Comparison of ENCODE assay signal across 8 cellular contexts in the genomic region with DNA sequence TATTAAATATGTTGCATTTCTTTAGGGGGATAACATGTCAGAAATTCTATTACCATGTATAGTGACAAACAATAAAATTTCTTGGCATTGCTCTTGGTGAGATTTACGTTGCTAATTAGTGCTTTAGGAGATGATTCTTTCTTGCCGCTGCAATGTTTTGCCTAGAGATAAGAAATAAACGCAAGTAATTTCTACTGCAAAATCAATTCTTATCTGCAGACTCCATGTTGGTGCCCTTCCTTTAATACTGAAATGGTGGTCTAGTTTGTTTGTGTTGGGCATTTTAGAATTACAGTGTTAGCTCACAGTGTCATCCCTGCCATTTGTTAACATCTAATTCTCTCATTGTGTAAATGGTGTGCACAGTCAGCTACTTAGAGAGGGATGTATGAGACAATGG. TPM values are rescaled to one million over a fixed set of nuclear protein-coding genes. Genes with fewer than 3 reads are reported as not detected.
"Had no signal": no experiment of that assay in that cellular context is flagged by ENCODE, and none has a peak within 500 bp of the region (broad histone marks: within the 10 kb centered on the region; RNA-seq: fewer than 3 reads in every experiment).

No MANE protein-coding gene starts in this region.

- H3K4me3 ChIP-seq: GM23338, K562 had no signal

- DNase-seq: H9, HCEC 1CT, HFFc6, IMR-90, KG1 had no signal

- ATAC-seq: GM23338, K562 had no signal

RNA-seq across cellular contexts. Expression of a gene that starts 34.6 kb away (rescaled TPM):
- total RNA-seq: HFFc6, HT-29, K562 had no signal
